Comparison of ENCODE assay signal across 30 cellular contexts in genomic region chr3:141352262-141352984, GRCh38.
"Had no signal": no experiment of that assay in that cellular context is flagged by ENCODE, and none has a peak within 500 bp of the region (broad histone marks: within the 10 kb centered on the region; RNA-seq: fewer than 3 reads in every experiment).

No MANE protein-coding gene starts in this region.

- H3K9me3 Mint-ChIP-seq: natural killer cell had no signal

- H3K4me1 ChIP-seq: left lung, lower lobe of right lung, parathyroid adenoma, right atrium auricular region, right lobe of liver, stomach, testis, thyroid gland, upper lobe of left lung, vagina had no signal

- H3K4me3 ChIP-seq: left lung, lower lobe of right lung, right atrium auricular region, right lobe of liver, stomach, testis, thyroid gland, transverse colon, upper lobe of left lung, vagina had no signal

- H3K27ac ChIP-seq: left lung, lower lobe of right lung, parathyroid adenoma, right atrium auricular region, right lobe of liver, stomach, testis, thyroid gland, transverse colon, upper lobe of left lung, vagina had no signal

- ATAC-seq: left colon; left lung; lower lobe of right lung; natural killer cell; right lobe of liver; stimulated activated naive B cell treated with anti-CD40 and anti-IgM and Interleukin-4, amounts not matched to agents 10 μg/mL and 1 μg/mL and 100 μg/mL, for 72 hours; stimulated activated naive CD8-positive, alpha-beta T cell treated with anti-CD3 and anti-CD28 coated beads, Interleukin-15, Interleukin-2, amounts not matched to agents 100 U/mL and 50 U/mL, for 24 hours had no signal

- H3K36me3 ChIP-seq: left lung, lower lobe of right lung, right atrium auricular region, right lobe of liver, stomach, thyroid gland, transverse colon, upper lobe of left lung, vagina had no signal

- H3K4me3 Mint-ChIP-seq: immature natural killer cell; mesothelial cell of epicardium; naive B cell; natural killer cell; nephron progenitor cell; stimulated activated naive B cell treated with anti-CD40 and anti-IgM and Interleukin-4, amounts not matched to agents 10 μg/mL and 1 μg/mL and 100 μg/mL, for 72 hours had no signal

- H3K9me3 ChIP-seq: left lung, lower lobe of right lung, right atrium auricular region, right lobe of liver, stomach, testis, thyroid gland, transverse colon, upper lobe of left lung, vagina had no signal

- H3K36me3 Mint-ChIP-seq: mesothelial cell of epicardium; naive B cell; natural killer cell; stimulated activated naive B cell treated with anti-CD40 and anti-IgM and Interleukin-4, amounts not matched to agents 10 μg/mL and 1 μg/mL and 100 μg/mL, for 72 hours had no signal

- H3K27ac Mint-ChIP-seq: immature natural killer cell; mesothelial cell of epicardium; natural killer cell; nephron progenitor cell; progenitor cell of endocrine pancreas; stimulated activated naive B cell treated with anti-CD40 and anti-IgM and Interleukin-4, amounts not matched to agents 10 μg/mL and 1 μg/mL and 100 μg/mL, for 72 hours had no signal

- H3K27me3 ChIP-seq: left lung, right atrium auricular region, right lobe of liver, stomach, testis, thyroid gland, transverse colon, upper lobe of left lung, vagina had no signal

- H3K9ac ChIP-seq: parathyroid adenoma had no signal

- H2AFZ ChIP-seq: parathyroid adenoma had no signal

- DNase-seq: hypothalamus; immature natural killer cell; kidney; left colon; left lung; lower lobe of right lung; mammary epithelial cell; mesenchymal stem cell; naive B cell; natural killer cell; nephron progenitor cell; nucleus accumbens; right lobe of liver; stimulated activated CD4-positive, alpha-beta T cell treated with anti-CD3 and anti-CD28 coated beads, Interleukin-12 subunit alpha, Interleukin-12 subunit beta, amount 100 ng/mL, for 4 hours; stimulated activated CD4-positive, alpha-beta T cell treated with anti-CD3 and anti-CD28 coated beads, Interleukin-15, amount 100 ng/mL, for 24 hours; stimulated activated CD4-positive, alpha-beta T cell treated with anti-CD3 and anti-CD28 coated beads, Interleukin-2, amount 100 ng/mL, for 24 hours; stimulated activated CD4-positive, alpha-beta T cell treated with anti-CD3 and anti-CD28 coated beads, Interleukin-4, amount 100 ng/mL, for 1 hour; stimulated activated naive B cell treated with anti-CD40 and anti-IgM and Interleukin-4, amounts not matched to agents 10 μg/mL and 1 μg/mL and 100 μg/mL, for 72 hours; stimulated activated naive CD8-positive, alpha-beta T cell treated with anti-CD3 and anti-CD28 coated beads, Interleukin-15, Interleukin-2, amounts not matched to agents 100 U/mL and 50 U/mL, for 24 hours; stomach; testis; thyroid gland; transverse colon; upper lobe of left lung had no signal

- H3K4me1 Mint-ChIP-seq: immature natural killer cell; naive B cell; natural killer cell; stimulated activated naive B cell treated with anti-CD40 and anti-IgM and Interleukin-4, amounts not matched to agents 10 μg/mL and 1 μg/mL and 100 μg/mL, for 72 hours had no signal

- H3K79me2 ChIP-seq: parathyroid adenoma had no signal

- FAIRE-seq: islet of Langerhans, kidney had no signal
